ENCODE assay signal across 22 cellular contexts in the genomic region with DNA sequence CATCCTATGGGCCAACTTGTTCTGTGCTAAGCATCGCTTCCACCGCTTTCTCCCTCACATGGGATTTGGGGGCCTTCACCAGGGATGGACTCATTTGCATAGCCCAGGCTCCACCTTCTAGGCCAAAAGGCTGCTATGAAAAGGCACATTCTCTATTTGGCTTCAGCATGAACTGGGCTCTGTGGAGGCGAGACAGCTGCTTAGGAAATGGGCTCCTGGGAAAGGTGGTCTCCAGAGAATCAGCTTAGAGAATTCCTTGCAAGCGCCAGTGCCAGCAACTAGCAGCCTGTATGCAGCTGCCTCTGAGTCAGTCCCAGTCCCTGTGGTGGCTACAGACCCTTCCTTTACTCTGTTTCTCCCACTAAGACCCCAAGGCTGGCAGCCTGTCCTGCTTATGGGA.
"Had no signal": no experiment of that assay in that cellular context is flagged by ENCODE, and none has a peak within 500 bp of the region (broad histone marks: within the 10 kb centered on the region; RNA-seq: fewer than 3 reads in every experiment).

No MANE protein-coding gene starts in this region.

- H3K27ac ChIP-seq: coronary artery, epithelial cell of prostate, gastroesophageal sphincter, heart left ventricle, sigmoid colon had no signal

- H3K27me3 ChIP-seq: gastroesophageal sphincter, heart left ventricle, sigmoid colon had no signal

- H3K4me3 ChIP-seq: coronary artery, gastroesophageal sphincter, heart left ventricle, sigmoid colon had no signal

- H3K9me3 ChIP-seq: gastroesophageal sphincter, heart left ventricle, sigmoid colon had no signal

- DNase-seq: activated CD4-positive, alpha-beta T cell treated with anti-CD3 and anti-CD28 coated beads for 4 hours; activated CD4-positive, alpha-beta T cell treated with anti-CD3 and anti-CD28 coated beads, Interleukin-2, amount 50 U/mL, for 48 hours; activated CD4-positive, CD25-positive, alpha-beta regulatory T cell; activated CD8-positive, alpha-beta memory T cell treated with anti-CD3 and anti-CD28 coated beads, Interleukin-2, amount 50 U/mL, for 48 hours; activated naive CD4-positive, alpha-beta T cell treated with anti-CD3 and anti-CD28 coated beads, Interleukin-2, amount 10 ng/mL, durations not matched to agents 7 days and 5 days; activated T-cell treated with anti-CD3 and anti-CD28 coated beads, Interleukin-2, amount 50 U/mL, for 4 hours; amygdala; cerebellar nuclear complex; heart left ventricle; islet precursor cell; left colon; naive B cell; occipital lobe; posterior cingulate gyrus; retina; sigmoid colon; stimulated activated CD4-positive, alpha-beta T cell treated with anti-CD3 and anti-CD28 coated beads, Interleukin-2, amount 100 ng/mL, for 48 hours; stimulated activated naive CD4-positive, alpha-beta T cell; T-helper 17 cell had no signal

- H3K36me3 ChIP-seq: gastroesophageal sphincter, heart left ventricle, sigmoid colon had no signal

- H3K4me1 ChIP-seq: gastroesophageal sphincter, sigmoid colon had no signal
